Comparison of ENCODE assay signal across 10 cellular contexts in the genomic region with DNA sequence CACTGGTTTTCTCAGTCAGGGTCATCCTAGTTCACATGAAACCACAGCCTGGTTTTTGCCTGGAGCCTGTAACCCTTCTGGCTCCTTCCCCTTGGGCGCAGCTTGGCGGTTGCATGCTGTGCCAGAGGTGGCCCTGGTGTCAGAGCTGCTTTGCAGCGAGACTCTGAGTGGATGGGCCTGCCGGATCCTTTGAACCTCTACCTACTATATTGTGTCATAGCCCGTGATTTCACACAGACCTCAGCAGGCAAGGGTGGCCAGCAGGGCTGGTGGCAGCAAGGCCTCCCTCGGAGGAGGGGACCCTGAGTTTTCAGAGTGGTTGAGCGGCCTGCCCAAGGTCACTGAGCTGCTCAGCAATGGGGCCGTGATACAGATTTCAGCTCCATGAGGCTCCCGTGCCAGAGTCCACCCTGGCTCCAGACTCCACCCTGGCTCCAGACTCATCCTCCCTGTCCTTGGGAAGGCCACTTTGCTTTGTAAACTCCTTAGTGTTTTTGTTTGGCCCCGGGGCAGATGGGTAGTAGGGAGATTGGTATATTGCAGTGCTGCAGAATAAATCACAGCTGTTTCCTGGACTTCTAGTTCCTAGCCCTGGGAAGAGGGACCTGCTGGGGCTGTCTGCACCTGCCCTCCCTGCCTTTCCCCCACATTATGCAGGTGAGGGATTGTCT.
DNase-seq lines count a peak whose midpoint lies in the region; ATAC-seq, FAIRE-seq and TF ChIP-seq lines count a peak whose summit lies in the region.
"Had no signal": no experiment of that assay in that cellular context is flagged by ENCODE, and none has a peak within 500 bp of the region (broad histone marks: within the 10 kb centered on the region; RNA-seq: fewer than 3 reads in every experiment).

No MANE protein-coding gene starts in this region.

- peaks cover 49% of the 10 kb centered on the region for H3K4me1 ChIP-seq in Loucy (ENCODE audit: insufficient read depth, low read length, poor library complexity, severe bottlenecking)

- H3K36me3 ChIP-seq in Loucy (ENCODE audit: insufficient read depth, low read length), result peaks cover 9% of the 10 kb centered on the region; the same call in 1 of the 2 replicates

- H3K36me3 Mint-ChIP-seq in nephron (ENCODE audit: low read depth), result peaks cover 19% of the 10 kb centered on the region

- no peaks in the 10 kb centered on the region for H3K27me3 ChIP-seq in Loucy (ENCODE audit: insufficient read depth, low read length, poor library complexity, severe bottlenecking)

- H2AFZ ChIP-seq in Loucy (ENCODE audit: low read length), result no peak overlapping the region

- peaks cover 85% of the 10 kb centered on the region for H3K4me1 Mint-ChIP-seq in nephron

- H3K79me2 ChIP-seq in Loucy (ENCODE audit: insufficient read depth, low read length), result peaks cover 97% of the 10 kb centered on the region

- H3K4me3 ChIP-seq in Loucy (ENCODE audit: low read length, poor library complexity, severe bottlenecking), result no peak overlapping the region

- H3K9me3 ChIP-seq in Loucy (ENCODE audit: insufficient read depth, low read depth, low read length), result no peaks in the 10 kb centered on the region

- DNase-seq in AML-193 (lab: John Stamatoyannopoulos, UW) (peak; percentile 47 to 55), epithelial cell of prostate (ENCODE audit: low read depth, low spot score) (no peak), GM10266 (ENCODE audit: extremely low spot score) (no peak), GM19239 (ENCODE audit: insufficient read length, low spot score) (no peak)
- DNase-seq in stimulated activated naive CD4-positive, alpha-beta T cell (lab: John Stamatoyannopoulos, UW), result no peak
- DNase-seq: NCI-H1930 had no signal

- H3K27ac Mint-ChIP-seq in nephron, result peak overlapping the region in 2 of 3 experiments; percentile 77 to 78

- H3K9ac ChIP-seq in Loucy (ENCODE audit: low read depth, low read length, poor library complexity, severe bottlenecking), result no peak overlapping the region

- H3K27ac ChIP-seq in epithelial cell of prostate, result peak overlapping the region; percentile 31

- H3F3A ChIP-seq in Loucy (ENCODE audit: low read depth), result no peaks in the 10 kb centered on the region

- H3K9me2 ChIP-seq in Loucy (replicated peaks; ENCODE audit: low read depth, low read length), result no peaks in the 10 kb centered on the region

- H4K20me1 ChIP-seq in Loucy (ENCODE audit: insufficient read depth, low read length, poor library complexity, severe bottlenecking), result peaks cover 65% of the 10 kb centered on the region

- no peaks in the 10 kb centered on the region for H3K27me3 Mint-ChIP-seq in nephron (ENCODE audit: low read depth)

- no peak overlapping the region for H3K4me3 Mint-ChIP-seq in nephron

- TF ChIP-seq CTCF in Loucy (conservative IDR thresholded peaks at IDR 0.05; ENCODE audit: low read length) (no peak), nephron (IDR thresholded peaks at IDR 0.05; ENCODE audit: unreplicated experiment in 3 of 3) (no peak), GM10266 (IDR thresholded peaks at IDR 0.05; ENCODE audit: control insufficient read depth, insufficient read depth, low read depth, missing control alignments) (no peak)

- peak overlapping the region; percentile 27 for H3K4me2 ChIP-seq in Loucy (ENCODE audit: low read depth, low read length, poor library complexity, severe bottlenecking)

- no peaks in the 10 kb centered on the region for H3K9me3 Mint-ChIP-seq in nephron

- FAIRE-seq in GM19239 (lab: Jason Lieb, UNC), result no peak

- no peak for ATAC-seq in HG03469 (IDR thresholded peaks at IDR 0.05; ENCODE audit: unreplicated experiment)
- ATAC-seq: HCT116 had no signal

Comparison
In these comparisons a context has a peak if more than half of its experiments do, and no peak if none do; other contexts are left out.
1. DNase-seq: peak in AML-193 (2 of 2); none in epithelial cell of prostate (single experiment), GM10266 (single experiment), GM19239 (single experiment) and stimulated activated naive CD4-positive, alpha-beta T cell (0 of 6).